In the genomic region with DNA sequence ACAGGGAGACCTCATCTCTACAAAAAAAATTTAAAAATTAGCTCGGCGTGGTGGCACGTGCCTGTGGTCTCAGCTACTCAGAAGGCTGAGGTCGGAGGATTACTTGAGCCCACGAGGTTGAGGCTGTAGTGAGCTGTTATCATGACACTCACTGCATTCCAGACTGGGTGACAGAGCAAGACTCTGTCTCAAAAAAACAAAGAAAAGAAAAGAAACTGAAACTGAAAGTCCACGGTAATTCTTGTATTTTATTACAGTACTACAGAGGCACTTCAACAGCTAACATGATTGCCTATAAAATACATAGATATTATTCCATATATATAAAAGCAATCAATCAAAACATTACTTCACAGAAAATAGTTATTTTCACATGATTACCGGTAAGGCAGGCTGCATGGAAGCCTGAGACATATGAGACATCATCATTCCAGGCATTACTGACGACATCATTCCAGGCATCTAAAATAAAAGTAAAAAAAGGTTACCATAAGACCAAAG, we compare ENCODE assay signal across 7 cellular contexts. TPM values are rescaled to one million over a fixed set of nuclear protein-coding genes. Genes with fewer than 3 reads are reported as not detected.
A peak's percentile ranks its signal among the peaks of the same experiment; 100 is the strongest.
DNase-seq lines count a peak whose midpoint lies in the region; ATAC-seq, FAIRE-seq and TF ChIP-seq lines count a peak whose summit lies in the region.

No MANE protein-coding gene starts in this region.

- H3K36me3 ChIP-seq in prostate gland = no peaks in the 10 kb centered on the region

- DNase-seq in activated CD4-positive, alpha-beta memory T cell treated with anti-CD3 and anti-CD28 coated beads, Interleukin-2, amount 10 ng/mL, durations not matched to agents 7 days and 5 days = peak; percentile 61
- peak; percentile 47 for DNase-seq in foreskin melanocyte
- DNase-seq in stimulated activated CD4-positive, alpha-beta T cell treated with anti-CD3 and anti-CD28 coated beads, Interleukin-4, amount 100 ng/mL, for 24 hours = peak; percentile 48
- DNase-seq in frontal cortex (ENCODE audit: low spot score in 2 of 2) = no peak
- DNase-seq in prostate gland (ENCODE audit: low spot score) = no peak

- H3K36me3 Mint-ChIP-seq in activated CD4-positive, alpha-beta memory T cell treated with anti-CD3 and anti-CD28 coated beads, Interleukin-2, amount 10 ng/mL, durations not matched to agents 7 days and 5 days (ENCODE audit: low read depth) = peaks cover 32% of the 10 kb centered on the region

- POLR2A ChIA-PET in activated CD4-positive, alpha-beta memory T cell treated with anti-CD3 and anti-CD28 coated beads, Interleukin-2, amount 10 ng/mL, durations not matched to agents 7 days and 5 days (lab: Charles Lee) = interaction anchor here (1.1 to 5.1 kb wide), 4 partner anchors 13 to 1273 kb away, joined by 3 to 63 read pairs (median 4); a partner anchor contains a TSS

- TF ChIP-seq CTCF in prostate gland (IDR thresholded peaks at IDR 0.05) = no peak

- H3K4me1 ChIP-seq in prostate gland (replicated peaks) = no peaks in the 10 kb centered on the region

- intact Hi-C loops in prostate gland (cut with DNase I) = no loop called here

- peak overlapping the region; percentile 95 for H3K27ac Mint-ChIP-seq in activated CD4-positive, alpha-beta memory T cell treated with anti-CD3 and anti-CD28 coated beads, Interleukin-2, amount 10 ng/mL, durations not matched to agents 7 days and 5 days

- H3K27ac ChIP-seq in prostate gland = peak overlapping the region in 1 of 2 donors; percentile 20

- no peaks in the 10 kb centered on the region for H3K27me3 Mint-ChIP-seq in activated CD4-positive, alpha-beta memory T cell treated with anti-CD3 and anti-CD28 coated beads, Interleukin-2, amount 10 ng/mL, durations not matched to agents 7 days and 5 days

- H3K4me1 Mint-ChIP-seq in activated CD4-positive, alpha-beta memory T cell treated with anti-CD3 and anti-CD28 coated beads, Interleukin-2, amount 10 ng/mL, durations not matched to agents 7 days and 5 days = peaks cover 34% of the 10 kb centered on the region

- H3K4me3 ChIP-seq in prostate gland = peak overlapping the region in 1 of 2 donors; percentile 1

- ATAC-seq in GM19035 (IDR thresholded peaks at IDR 0.05; ENCODE audit: unreplicated experiment) (peak; percentile 45), HG03196 (IDR thresholded peaks at IDR 0.05; ENCODE audit: unreplicated experiment) (peak; percentile 50)

- FAIRE-seq in frontal cortex (lab: Jason Lieb, UNC) = no peak

- H3K9me3 Mint-ChIP-seq in activated CD4-positive, alpha-beta memory T cell treated with anti-CD3 and anti-CD28 coated beads, Interleukin-2, amount 10 ng/mL, durations not matched to agents 7 days and 5 days = no peaks in the 10 kb centered on the region

- H3K4me3 Mint-ChIP-seq in activated CD4-positive, alpha-beta memory T cell treated with anti-CD3 and anti-CD28 coated beads, Interleukin-2, amount 10 ng/mL, durations not matched to agents 7 days and 5 days = peak overlapping the region; percentile 82

- H3K27me3 ChIP-seq in prostate gland (replicated peaks; ENCODE audit: insufficient read depth) = no peaks in the 10 kb centered on the region

- WGBS in prostate gland = 58% methylated on average over 8 of the region's 8 CpGs

- CTCF ChIA-PET in activated CD4-positive, alpha-beta memory T cell treated with anti-CD3 and anti-CD28 coated beads, Interleukin-2, amount 10 ng/mL, durations not matched to agents 7 days and 5 days (lab: Charles Lee) = interaction anchor here (0.8 to 4.9 kb wide), 3 partner anchors 14 to 518 kb away, joined by 3 to 40 read pairs (median 3); a partner anchor contains a TSS

- no peak for TF ChIP-seq POLR2A in prostate gland (IDR thresholded peaks at IDR 0.05)

- H3K9me3 ChIP-seq in prostate gland = no peaks in the 10 kb centered on the region

RNA-seq across cellular contexts. Expression of a gene that starts 23.1 kb away (rescaled TPM):
- 100 to 1,000 TPM; 109 to 113 TPM for total RNA-seq in activated CD4-positive, alpha-beta memory T cell treated with anti-CD3 and anti-CD28 coated beads, Interleukin-2, amount 10 ng/mL, durations not matched to agents 7 days and 5 days
- total RNA-seq in frontal cortex (105 TPM), prostate gland (10 to 100 TPM; 82.6 to 97.9 TPM)

RNA-seq across cellular contexts. Expression of a gene that starts 24.2 kb away (rescaled TPM):
- total RNA-seq in activated CD4-positive, alpha-beta memory T cell treated with anti-CD3 and anti-CD28 coated beads, Interleukin-2, amount 10 ng/mL, durations not matched to agents 7 days and 5 days = 10 to 100 TPM; 47.0 to 48.7 TPM
- total RNA-seq in frontal cortex (59.5 TPM), prostate gland (10 to 100 TPM; 18.9 to 32.2 TPM)

Comparison
In these comparisons a context has a peak if more than half of its experiments do, and no peak if none do; other contexts are left out.
1. DNase-seq: peak in activated CD4-positive, alpha-beta memory T cell treated with anti-CD3 and anti-CD28 coated beads, Interleukin-2, amount 10 ng/mL, durations not matched to agents 7 days and 5 days (single experiment), foreskin melanocyte (single experiment) and stimulated activated CD4-positive, alpha-beta T cell treated with anti-CD3 and anti-CD28 coated beads, Interleukin-4, amount 100 ng/mL, for 24 hours (single experiment); none in frontal cortex (0 of 2) and prostate gland (single experiment).